ENCODE assay signal across 24 cellular contexts in genomic region chr20:15945301-15945700, GRCh38.
"Had no signal": no experiment of that assay in that cellular context is flagged by ENCODE, and none has a peak within 500 bp of the region (broad histone marks: within the 10 kb centered on the region; RNA-seq: fewer than 3 reads in every experiment).

No MANE protein-coding gene starts in this region.

- H3K4me1 ChIP-seq: esophagus squamous epithelium, left ventricle myocardium inferior, upper lobe of left lung had no signal

- H3K36me3 ChIP-seq: esophagus squamous epithelium, left ventricle myocardium inferior, upper lobe of left lung had no signal

- ATAC-seq: natural killer cell, T-helper 17 cell had no signal

- H3K27me3 ChIP-seq: esophagus squamous epithelium, upper lobe of left lung had no signal

- H3K9me3 ChIP-seq: esophagus squamous epithelium, upper lobe of left lung had no signal

- DNase-seq: activated CD4-positive, alpha-beta T cell treated with anti-CD3 and anti-CD28 coated beads for 4 hours; activated CD4-positive, alpha-beta T cell treated with anti-CD3 and anti-CD28 coated beads, Interleukin-2, amount 50 U/mL, for 48 hours; activated CD4-positive, CD25-positive, alpha-beta regulatory T cell; activated CD8-positive, alpha-beta memory T cell treated with anti-CD3 and anti-CD28 coated beads, Interleukin-2, amount 50 U/mL, for 48 hours; activated naive CD4-positive, alpha-beta T cell treated with Interleukin-2 at 50 U/mL for 16 hours; activated naive CD8-positive, alpha-beta T cell treated with anti-CD3 and anti-CD28 coated beads for 36 hours; activated T-cell treated with anti-CD3 and anti-CD28 coated beads, Interleukin-2, amount 50 U/mL, for 48 hours; amygdala; cerebellar nuclear complex; cortex of kidney; endodermal cell; esophagus squamous epithelium; glutamatergic neuron; hippocampal formation; kidney glomerular epithelial cell; left ventricle myocardium inferior; mammary epithelial cell; midbrain; natural killer cell; stimulated activated CD4-positive, alpha-beta T cell treated with anti-CD3 and anti-CD28 coated beads, Interleukin-4, amount 100 ng/mL, for 24 hours; stimulated activated naive CD4-positive, alpha-beta T cell treated with Interleukin-2 at 50 U/mL for 16 hours; T-helper 17 cell; upper lobe of left lung had no signal

- FAIRE-seq: frontal cortex had no signal

- H3K27ac ChIP-seq: esophagus squamous epithelium, left ventricle myocardium inferior, upper lobe of left lung had no signal

- H3K4me3 ChIP-seq: esophagus squamous epithelium, left ventricle myocardium inferior, upper lobe of left lung had no signal
